16 cellular contexts compared by ENCODE assay signal in genomic region chr4:95050980-95051688, GRCh38.
A peak's percentile ranks its signal among the peaks of the same experiment; 100 is the strongest.
DNase-seq lines count a peak whose midpoint lies in the region; TF ChIP-seq lines count a peak whose summit lies in the region.
"Had no signal": no experiment of that assay in that cellular context is flagged by ENCODE, and none has a peak within 500 bp of the region (broad histone marks: within the 10 kb centered on the region; RNA-seq: fewer than 3 reads in every experiment).

No MANE protein-coding gene starts in this region.

- CTCF ChIA-PET in CD8-positive, alpha-beta memory T cell (lab: Charles Lee) = no interaction called here
- CTCF ChIA-PET in Calu3 (lab: Charles Lee) = no interaction called here

- peaks cover 19% of the 10 kb centered on the region for H3K4me1 Mint-ChIP-seq in nephron
- H3K4me1 Mint-ChIP-seq in CD8-positive, alpha-beta memory T cell = no peaks in the 10 kb centered on the region
- no peaks in the 10 kb centered on the region for H3K4me1 Mint-ChIP-seq in Calu3 (ENCODE audit: low read depth, unreplicated experiment)
- H3K4me1 Mint-ChIP-seq: activated CD4-positive, alpha-beta T cell treated with anti-CD3 and anti-CD28 coated beads for 36 hours; activated naive CD8-positive, alpha-beta T cell treated with anti-CD3 and anti-CD28 coated beads, Interleukin-2, amount 50 U/mL, for 24 hours had no signal

- H3K27ac ChIP-seq in ectodermal cell (ENCODE audit: insufficient read depth, low read depth, low read length, poor library complexity, severe bottlenecking) (peak overlapping the region; percentile 77), tibial nerve (peak overlapping the region in 3 of 4 donors; percentile 2 to 80 (median 51))
- H3K27ac ChIP-seq in CD8-positive, alpha-beta memory T cell (ENCODE audit: low read depth, low read length) = no peak overlapping the region
- H3K27ac ChIP-seq: BLaER1 treated with 17β-estradiol and CSF1 and Interleukin-3, amounts not matched to agents 10 nM and 100 nM; Peyer's patch had no signal

- H3K9me3 Mint-ChIP-seq in nephron (no peaks in the 10 kb centered on the region), Calu3 (ENCODE audit: low read depth, unreplicated experiment) (no peaks in the 10 kb centered on the region)
- H3K9me3 Mint-ChIP-seq in CD8-positive, alpha-beta memory T cell = no peaks in the 10 kb centered on the region
- H3K9me3 Mint-ChIP-seq: activated naive CD8-positive, alpha-beta T cell treated with anti-CD3 and anti-CD28 coated beads, Interleukin-2, amount 50 U/mL, for 24 hours had no signal

- H3K36me3 Mint-ChIP-seq in nephron (ENCODE audit: low read depth) = no peaks in the 10 kb centered on the region
- H3K36me3 Mint-ChIP-seq in CD8-positive, alpha-beta memory T cell = no peaks in the 10 kb centered on the region
- H3K36me3 Mint-ChIP-seq in Calu3 (ENCODE audit: insufficient read depth, unreplicated experiment) = no peaks in the 10 kb centered on the region

- peak; percentile 12 for DNase-seq in OCI-M1 (lab: John Stamatoyannopoulos, UW)
- DNase-seq in tibial nerve (ENCODE audit: low spot score in 2 of 2) = no peak
- no peak for DNase-seq in GM13977 (ENCODE audit: low spot score)
- DNase-seq in CD8-positive, alpha-beta memory T cell = no peak
- no peak for DNase-seq in NCI-H446 (lab: John Stamatoyannopoulos, UW)
- DNase-seq in Calu3 = no peak
- DNase-seq: activated CD4-positive, alpha-beta T cell treated with anti-CD3 and anti-CD28 coated beads for 36 hours; activated naive CD8-positive, alpha-beta T cell treated with anti-CD3 and anti-CD28 coated beads, Interleukin-2, amount 50 U/mL, for 24 hours; activated T-cell treated with anti-CD3 and anti-CD28 coated beads, Interleukin-2, amount 50 U/mL, for 1 hour; DMS79 treated with DMSO at 0.1 percent for 48 hours; NCI-H187; NCI-H526; Peyer's patch had no signal

- POLR2A ChIA-PET in CD8-positive, alpha-beta memory T cell (lab: Charles Lee) = no interaction called here

- H3K4me3 Mint-ChIP-seq in nephron = peak overlapping the region; percentile 45 to 65 (median 46)
- H3K4me3 Mint-ChIP-seq in CD8-positive, alpha-beta memory T cell = no peak overlapping the region
- no peak overlapping the region for H3K4me3 Mint-ChIP-seq in Calu3 (ENCODE audit: low read depth, unreplicated experiment)
- H3K4me3 Mint-ChIP-seq: activated CD4-positive, alpha-beta T cell treated with anti-CD3 and anti-CD28 coated beads for 36 hours; activated naive CD8-positive, alpha-beta T cell treated with anti-CD3 and anti-CD28 coated beads, Interleukin-2, amount 50 U/mL, for 24 hours had no signal

- no TSS peak for BruUV-seq in Calu3 (replicated peaks; lab: Mats Ljungman, UMichigan)

- H3K27ac Mint-ChIP-seq in nephron (peak overlapping the region; percentile 39 to 81 (median 50)), Calu3 (ENCODE audit: unreplicated experiment) (no peak overlapping the region)
- H3K27ac Mint-ChIP-seq in CD8-positive, alpha-beta memory T cell = no peak overlapping the region
- H3K27ac Mint-ChIP-seq: activated CD4-positive, alpha-beta T cell treated with anti-CD3 and anti-CD28 coated beads for 36 hours; activated naive CD8-positive, alpha-beta T cell treated with anti-CD3 and anti-CD28 coated beads, Interleukin-2, amount 50 U/mL, for 24 hours had no signal

- intact Hi-C loops in Calu3 (cut with micrococcal nuclease; ENCODE audit: unreplicated experiment) = no loop called here

- in situ Hi-C loops in GM13977 (cut with MboI; ENCODE audit: low pct_unique_long_range_greater_than_20kb, low sequenced_read_pairs, unreplicated experiment) = no loop called here

- TF ChIP-seq CTCF in nephron (IDR thresholded peaks at IDR 0.05; ENCODE audit: unreplicated experiment in 3 of 3) (no peak), tibial nerve (IDR thresholded peaks at IDR 0.05) (no peak), GM13977 (IDR thresholded peaks at IDR 0.05; ENCODE audit: extremely low read depth, insufficient read depth, missing control alignments) (no peak), Calu3 (IDR thresholded peaks at IDR 0.05; ENCODE audit: unreplicated experiment) (no peak)

- WGBS in ectodermal cell, 2 experiments = 30 to 43% methylated on average over 12 to 13 of the region's 13 CpGs
- 32 to 34% methylated on average over 13 of the region's 13 CpGs for WGBS in tibial nerve, 2 donors

- H3K36me3 ChIP-seq in ectodermal cell (ENCODE audit: control insufficient read depth, insufficient read depth, low read length) = no peaks in the 10 kb centered on the region
- H3K36me3 ChIP-seq in tibial nerve = no peaks in the 10 kb centered on the region
- H3K36me3 ChIP-seq in CD8-positive, alpha-beta memory T cell (ENCODE audit: insufficient read depth, low read length) = no peaks in the 10 kb centered on the region
- H3K36me3 ChIP-seq: BLaER1 treated with 17β-estradiol and CSF1 and Interleukin-3, amounts not matched to agents 10 nM and 100 nM; Peyer's patch had no signal

- TF ChIP-seq POLR2A in tibial nerve (IDR thresholded peaks at IDR 0.05) = no peak

- H3K27me3 Mint-ChIP-seq in nephron (ENCODE audit: low read depth) (peaks cover 5% of the 10 kb centered on the region), Calu3 (ENCODE audit: unreplicated experiment) (no peaks in the 10 kb centered on the region)
- no peaks in the 10 kb centered on the region for H3K27me3 Mint-ChIP-seq in CD8-positive, alpha-beta memory T cell
- H3K27me3 Mint-ChIP-seq: activated CD4-positive, alpha-beta T cell treated with anti-CD3 and anti-CD28 coated beads for 36 hours; activated naive CD8-positive, alpha-beta T cell treated with anti-CD3 and anti-CD28 coated beads, Interleukin-2, amount 50 U/mL, for 24 hours had no signal

- H3K9me3 ChIP-seq in ectodermal cell (ENCODE audit: control insufficient read depth, low read length) (no peaks in the 10 kb centered on the region), tibial nerve (no peaks in the 10 kb centered on the region)
- H3K9me3 ChIP-seq in CD8-positive, alpha-beta memory T cell (ENCODE audit: low read length) = no peaks in the 10 kb centered on the region
- H3K9me3 ChIP-seq: BLaER1 treated with 17β-estradiol and CSF1 and Interleukin-3, amounts not matched to agents 10 nM and 100 nM; Peyer's patch had no signal

- H3K27me3 ChIP-seq in ectodermal cell (ENCODE audit: control insufficient read depth, insufficient read depth, low read length, poor library complexity, severe bottlenecking) = no peaks in the 10 kb centered on the region
- no peaks in the 10 kb centered on the region for H3K27me3 ChIP-seq in tibial nerve
- no peaks in the 10 kb centered on the region for H3K27me3 ChIP-seq in CD8-positive, alpha-beta memory T cell (ENCODE audit: insufficient read depth, low read length, poor library complexity, severe bottlenecking)
- H3K27me3 ChIP-seq: BLaER1 treated with 17β-estradiol and CSF1 and Interleukin-3, amounts not matched to agents 10 nM and 100 nM; Peyer's patch had no signal

- H3K4me1 ChIP-seq in ectodermal cell (ENCODE audit: control insufficient read depth, insufficient read depth, low read length) = peaks cover 9% of the 10 kb centered on the region
- peaks cover 0 to 42% (median 2%) of the 10 kb centered on the region in 4 donors for H3K4me1 ChIP-seq in tibial nerve
- no peaks in the 10 kb centered on the region for H3K4me1 ChIP-seq in CD8-positive, alpha-beta memory T cell (ENCODE audit: insufficient read depth, low read length)
- H3K4me1 ChIP-seq: BLaER1 treated with 17β-estradiol and CSF1 and Interleukin-3, amounts not matched to agents 10 nM and 100 nM; Peyer's patch had no signal

- TF ChIP-seq EP300 in tibial nerve (IDR thresholded peaks at IDR 0.05) = no peak

- no peak overlapping the region for H3K4me3 ChIP-seq in ectodermal cell (ENCODE audit: insufficient read depth, low read depth, low read length)
- peak overlapping the region in 2 of 4 donors; percentile 7 to 16 for H3K4me3 ChIP-seq in tibial nerve
- H3K4me3 ChIP-seq in CD8-positive, alpha-beta memory T cell (ENCODE audit: low read length) = no peak overlapping the region
- H3K4me3 ChIP-seq: BLaER1 treated with 17β-estradiol and CSF1 and Interleukin-3, amounts not matched to agents 10 nM and 100 nM; Peyer's patch had no signal

Comparison
In these comparisons a context has a peak if more than half of its experiments do, and no peak if none do; other contexts are left out.
1. H3K27ac Mint-ChIP-seq: peak in nephron (3 of 3); none in CD8-positive, alpha-beta memory T cell (0 of 8) and Calu3 (single experiment).
2. H3K4me3 Mint-ChIP-seq: peak in nephron (3 of 3); none in CD8-positive, alpha-beta memory T cell (0 of 7) and Calu3 (single experiment).